8 cellular contexts compared by ENCODE assay signal in genomic region chr1:33036051-33036525, GRCh38. TPM values are rescaled to one million over a fixed set of nuclear protein-coding genes. Genes with fewer than 3 reads are reported as not detected.
DNase-seq lines count a peak whose midpoint lies in the region; ATAC-seq and TF ChIP-seq lines count a peak whose summit lies in the region.

No MANE protein-coding gene starts in this region.

- peaks cover 49% of the 10 kb centered on the region for H3K4me1 Mint-ChIP-seq in activated naive CD8-positive, alpha-beta T cell (ENCODE audit: low read depth)

- H3K36me3 Mint-ChIP-seq in activated naive CD8-positive, alpha-beta T cell: peaks cover 12% of the 10 kb centered on the region

- H3K4me1 ChIP-seq in spleen: peaks cover 15 to 78% (median 56%) of the 10 kb centered on the region in 6 donors

- intact Hi-C loops in spleen (cut with DNase I; ENCODE audit: low total_unique reads): no loop called here

- 6 to 14% (median 10%) methylated on average over 5 of the region's 5 CpGs for WGBS in spleen, 5 donors

- ATAC-seq in GM21515 (IDR thresholded peaks at IDR 0.05; ENCODE audit: unreplicated experiment) (no peak), HG03460 (IDR thresholded peaks at IDR 0.05; ENCODE audit: unreplicated experiment) (no peak)

- H3K9me3 Mint-ChIP-seq in activated naive CD8-positive, alpha-beta T cell (ENCODE audit: low read depth): no peaks in the 10 kb centered on the region

- peaks cover 0 to 14% (median 0%) of the 10 kb centered on the region in 6 donors for H3K36me3 ChIP-seq in spleen

- no peaks in the 10 kb centered on the region for H3K9me3 ChIP-seq in spleen

- H3K27me3 Mint-ChIP-seq in activated naive CD8-positive, alpha-beta T cell: no peaks in the 10 kb centered on the region

- H3K4me3 ChIP-seq in iPS-11a (ENCODE audit: low read depth, low read length): peak overlapping the region; percentile 79
- H3K4me3 ChIP-seq in spleen: peak overlapping the region; percentile 70 to 99 (median 81)

- no peak for TF ChIP-seq CTCF in spleen (IDR thresholded peaks at IDR 0.05 in 8 of 11, conservative IDR thresholded peaks at IDR 0.05 in 3 of 11)

- DNase-seq in EL (peak; percentile 45), LHCN-M2 (ENCODE audit: low read depth) (peak; percentile 49), spleen (no peak), amygdala (lab: John Stamatoyannopoulos, UW) (no peak)

- no peak for TF ChIP-seq POLR2A in spleen (IDR thresholded peaks at IDR 0.05)

- H3K27ac Mint-ChIP-seq in activated naive CD8-positive, alpha-beta T cell: peak overlapping the region; percentile 95

- peak overlapping the region; percentile 99 for H3K4me3 Mint-ChIP-seq in activated naive CD8-positive, alpha-beta T cell

- no peaks in the 10 kb centered on the region for H3K27me3 ChIP-seq in spleen (replicated peaks in 1 of 7)

- peak overlapping the region; percentile 53 to 90 (median 85) for H3K27ac ChIP-seq in spleen

RNA-seq across cellular contexts. Expression of gene AK2, which starts 0.6 kb away (rescaled TPM):
- total RNA-seq in LHCN-M2 (2014; rRNA removed) (182 and 189 TPM in 2 replicates), spleen (100 to 1,000 TPM in 4 of 7 donors, 10 to 100 TPM in 3; 83.9 to 139 (median 103) TPM)
- polyA plus RNA-seq in LHCN-M2 (2012): 160 TPM
- polyA plus RNA-seq in spleen: 10 to 100 TPM; 42.8 to 75.1 (median 74.7) TPM

RNA-seq across cellular contexts. Expression of gene AZIN2, which starts 44.9 kb away (rescaled TPM):
- total RNA-seq in LHCN-M2 (2014; rRNA removed) (4.9 and 5.0 TPM in 2 replicates), spleen (1 to 10 TPM; 2.8 to 8.3 (median 4.4) TPM)
- 8.0 TPM for polyA plus RNA-seq in LHCN-M2 (2012)
- polyA plus RNA-seq in spleen: 1 to 10 TPM; 1.4 to 2.0 (median 1.5) TPM

Comparison
In these comparisons a context has a peak if more than half of its experiments do, and no peak if none do; other contexts are left out.
1. DNase-seq: peak in EL (single experiment) and LHCN-M2 (single experiment); none in spleen (single experiment) and amygdala (0 of 56).